In the genomic region with DNA sequence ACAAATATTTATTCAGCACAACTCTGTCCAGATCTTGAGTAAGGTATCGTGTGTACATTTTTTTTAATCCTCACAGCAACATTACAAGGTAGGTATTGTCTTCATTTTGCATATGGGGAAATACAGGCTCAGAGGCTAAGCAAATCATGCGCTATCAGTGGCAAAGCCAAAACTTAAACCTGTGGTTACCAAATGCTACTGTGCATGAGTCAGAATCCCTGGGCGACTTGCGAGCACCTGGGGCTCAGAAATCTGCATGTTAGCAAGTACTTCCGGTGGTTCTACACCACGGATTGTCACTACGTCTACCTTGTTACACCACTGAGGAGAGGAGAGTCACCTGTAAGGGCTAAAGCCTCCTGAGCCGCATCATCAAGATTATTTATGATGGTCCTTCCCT, we compare ENCODE assay signal across 9 cellular contexts. TPM values are rescaled to one million over a fixed set of nuclear protein-coding genes. Genes with fewer than 3 reads are reported as not detected.
DNase-seq lines count a peak whose midpoint lies in the region; ATAC-seq lines count a peak whose summit lies in the region.
"Had no signal": no experiment of that assay in that cellular context is flagged by ENCODE, and none has a peak within 500 bp of the region (broad histone marks: within the 10 kb centered on the region; RNA-seq: fewer than 3 reads in every experiment).

No MANE protein-coding gene starts in this region.

- no peak overlapping the region for H3K18ac ChIP-seq in mesenchymal stem cell (ENCODE audit: low read depth in 1 of 2, low read length in 2 of 2)

- H4K8ac ChIP-seq in mesenchymal stem cell (ENCODE audit: low read length): no peak overlapping the region

- 63% methylated on average over 8 of the region's 8 CpGs for WGBS in mesenchymal stem cell

- no peak overlapping the region for H3K4ac ChIP-seq in mesenchymal stem cell (ENCODE audit: low read depth in 1 of 2, low read length in 2 of 2)

- H3K9ac ChIP-seq in mesenchymal stem cell (ENCODE audit: low read length): no peak overlapping the region

- no peak overlapping the region for H2AK5ac ChIP-seq in mesenchymal stem cell (ENCODE audit: low read length, severe bottlenecking)

- no peaks in the 10 kb centered on the region for H3K9me3 ChIP-seq in mesenchymal stem cell (ENCODE audit: control insufficient read depth, low read length)

- no peak overlapping the region for H3K23ac ChIP-seq in mesenchymal stem cell (ENCODE audit: low read length in 2 of 2)

- peaks cover 14 to 40% of the 10 kb centered on the region in 2 experiments for H3K27me3 ChIP-seq in mesenchymal stem cell (ENCODE audit: control insufficient read depth in 1 of 2, insufficient read depth in 1 of 2, low read length in 2 of 2)

- no peaks in the 10 kb centered on the region for H3K4me1 ChIP-seq in mesenchymal stem cell (ENCODE audit: control insufficient read depth, insufficient read depth, low read depth, low read length)

- H2BK120ac ChIP-seq in mesenchymal stem cell (ENCODE audit: low read depth, low read length): no peak overlapping the region

- ATAC-seq in GM18868 (IDR thresholded peaks at IDR 0.05; ENCODE audit: unreplicated experiment) (peak; percentile 98), HG02973 (IDR thresholded peaks at IDR 0.05; ENCODE audit: unreplicated experiment) (peak; percentile 99)
- ATAC-seq: HCT116 had no signal

- H3K36me3 ChIP-seq in mesenchymal stem cell (ENCODE audit: control insufficient read depth in 1 of 2, insufficient read depth in 2 of 2, low read depth in 1 of 2, low read length in 2 of 2): no peaks in the 10 kb centered on the region

- H2BK15ac ChIP-seq in mesenchymal stem cell (ENCODE audit: low read depth, poor library complexity, severe bottlenecking): no peak overlapping the region

- no peak overlapping the region for H3K14ac ChIP-seq in mesenchymal stem cell (ENCODE audit: low read length in 2 of 2)

- H3K27ac ChIP-seq in mesenchymal stem cell (ENCODE audit: low read length, poor library complexity, severe bottlenecking): no peak overlapping the region

- peak; percentile 59 for DNase-seq in activated CD4-positive, CD25-positive, alpha-beta regulatory T cell treated with anti-CD3 and anti-CD28 coated beads, Interleukin-2, amount 50 U/mL, for 16 hours (ENCODE audit: low read depth, low spot score)
- DNase-seq in germinal center (ENCODE audit: low spot score) (peak; percentile 54), HCEC 1CT (no peak), mesenchymal stem cell (no peak), HuH-7 (ENCODE audit: low spot score) (no peak), Kasumi-1 (lab: John Stamatoyannopoulos, UW) (no peak)

- H3K79me1 ChIP-seq in mesenchymal stem cell (replicated peaks; ENCODE audit: low read length, poor library complexity, severe bottlenecking): no peaks in the 10 kb centered on the region

- H3K4me3 ChIP-seq in mesenchymal stem cell (ENCODE audit: insufficient read depth in 1 of 2, low read depth in 1 of 2, low read length in 2 of 2): no peak overlapping the region

- no peak overlapping the region for H2BK5ac ChIP-seq in mesenchymal stem cell (ENCODE audit: low read depth, low read length, poor library complexity, severe bottlenecking)

- H2BK12ac ChIP-seq in mesenchymal stem cell (ENCODE audit: low read length in 2 of 2): no peak overlapping the region

- no peak overlapping the region for H4K91ac ChIP-seq in mesenchymal stem cell (ENCODE audit: low read length)

- H2AFZ ChIP-seq in mesenchymal stem cell (ENCODE audit: low read depth, low read length): no peak overlapping the region

- H3K4me2 ChIP-seq in mesenchymal stem cell (ENCODE audit: low read length, poor library complexity, severe bottlenecking): no peak overlapping the region

RNA-seq across cellular contexts. Expression of a gene that starts 21.3 kb away (rescaled TPM):
- polyA plus RNA-seq in mesenchymal stem cell (2013, experiment 1 of 2): not detected
- polyA plus RNA-seq in mesenchymal stem cell (2013, experiment 2 of 2): not detected

RNA-seq across cellular contexts. Expression of a gene that starts 43.5 kb away (rescaled TPM):
- 0.10 TPM for polyA plus RNA-seq in mesenchymal stem cell (2013, experiment 1 of 2)
- polyA plus RNA-seq in mesenchymal stem cell (2013, experiment 2 of 2): 0.05 TPM

Comparison
In these comparisons a context has a peak if more than half of its experiments do, and no peak if none do; other contexts are left out.
1. DNase-seq: peak in activated CD4-positive, CD25-positive, alpha-beta regulatory T cell treated with anti-CD3 and anti-CD28 coated beads, Interleukin-2, amount 50 U/mL, for 16 hours (single experiment) and germinal center (single experiment); none in HCEC 1CT (single experiment), mesenchymal stem cell (single experiment), HuH-7 (single experiment) and Kasumi-1 (0 of 2).